Comparison of ENCODE assay signal across 1 cellular context in genomic region chr17:7687908-7688807, GRCh38.
TF ChIP-seq lines count a peak whose summit lies in the region.

Gene WRAP53, plus strand, starts transcription at chr17:7688477. Its CDS starts 172 bp downstream, at chr17:7688649.

TF ChIP-seq in HEK293, 187 proteins besides CTCF, POLR2A, EP300 and RAD21 (continued from another document and continues in another):
- TF ChIP-seq ZNF76 (tag by site-specific recombination; IDR thresholded peaks at IDR 0.05; ENCODE audit: borderline replicate concordance, low read depth) (peak; percentile 98), ZNF544 (tag by site-specific recombination; IDR thresholded peaks at IDR 0.05) (no peak), OSR2 (tag by site-specific recombination; IDR thresholded peaks at IDR 0.05) (no peak), ZBTB26 (tag by site-specific recombination; optimal IDR thresholded peaks at IDR 0.05) (peak; percentile 29), ZNF501 (tag by site-specific recombination; IDR thresholded peaks at IDR 0.05) (peak; percentile 24; the same call in 1 of the 2 replicates), ZNF600 (tag by site-specific recombination; IDR thresholded peaks at IDR 0.05) (peak; percentile 70), PRDM10 (tag by site-specific recombination; IDR thresholded peaks at IDR 0.05) (peak; percentile 56), ZFHX2 (tag by site-specific recombination; conservative IDR thresholded peaks at IDR 0.05) (peak; percentile 63), KLF8 (tag by site-specific recombination; IDR thresholded peaks at IDR 0.05) (peak; percentile 63; the same call in 1 of the 2 replicates), SP2 (tag by site-specific recombination; IDR thresholded peaks at IDR 0.05) (peak; percentile 75), ZFP69B (tag by site-specific recombination; IDR thresholded peaks at IDR 0.05) (0 out of 2 replicates have a peak, but pooled peaks have one; percentile 17), ZNF341 (tag by site-specific recombination; IDR thresholded peaks at IDR 0.05; ENCODE audit: low read depth) (peak; percentile 88), ZNF184 (tag by site-specific recombination; IDR thresholded peaks at IDR 0.05) (peak; percentile 38; the same call in 1 of the 2 replicates), ZNF335 (tag by site-specific recombination; conservative IDR thresholded peaks at IDR 0.05) (peak; percentile 92), ZNF776 (tag by site-specific recombination; IDR thresholded peaks at IDR 0.05; ENCODE audit: borderline replicate concordance) (no peak), ZNF677 (tag by site-specific recombination; IDR thresholded peaks at IDR 0.05) (0 out of 2 replicates have a peak, but pooled peaks have one; percentile 13), ZBTB6 (tag by site-specific recombination; IDR thresholded peaks at IDR 0.05) (peak; percentile 29; the same call in 1 of the 2 replicates), ZNF518A (tag by site-specific recombination; conservative IDR thresholded peaks at IDR 0.05; ENCODE audit: low read depth) (peak; percentile 54; the same call in 1 of the 2 replicates), ZNF488 (tag by site-specific recombination; IDR thresholded peaks at IDR 0.05) (no peak), ZNF394 (tag by site-specific recombination; IDR thresholded peaks at IDR 0.05; ENCODE audit: borderline replicate concordance) (no peak), ZNF580 (tag by site-specific recombination; IDR thresholded peaks at IDR 0.05) (peak; percentile 94), ZBTB20 (tag by site-specific recombination; IDR thresholded peaks at IDR 0.05) (peak; percentile 35; the same call in 1 of the 2 replicates), SP3 (tag by site-specific recombination; IDR thresholded peaks at IDR 0.05) (peak; percentile 54), ZBTB8A (tag by site-specific recombination; IDR thresholded peaks at IDR 0.05) (peak; percentile 31; the same call in 1 of the 2 replicates), EGR2 (tag by site-specific recombination; IDR thresholded peaks at IDR 0.05; ENCODE audit: low read depth) (peak; percentile 51; the same call in 1 of the 2 replicates), REST (tag by site-specific recombination; IDR thresholded peaks at IDR 0.05) (0 out of 2 replicates have a peak, but pooled peaks have one; percentile 19), ZBTB44 (tag by site-specific recombination; IDR thresholded peaks at IDR 0.05) (peak; percentile 67; the same call in 1 of the 2 replicates), ZBTB11 (tag by site-specific recombination; conservative IDR thresholded peaks at IDR 0.05; ENCODE audit: low read depth) (peak; percentile 71), ZNF423 (tag by site-specific recombination; IDR thresholded peaks at IDR 0.05) (no peak), ZEB2 (tag by site-specific recombination; IDR thresholded peaks at IDR 0.05) (peak; percentile 89), ZNF561 (tag by site-specific recombination; IDR thresholded peaks at IDR 0.05; ENCODE audit: borderline replicate concordance) (peak; percentile 22; the same call in 1 of the 2 replicates), PRDM1 (tag by site-specific recombination; IDR thresholded peaks at IDR 0.05) (peak; percentile 2; the same call in 1 of the 2 replicates), ZNF654 (tag by site-specific recombination; IDR thresholded peaks at IDR 0.05; ENCODE audit: low read depth) (peak; percentile 88), ZNF660 (tag by site-specific recombination; IDR thresholded peaks at IDR 0.05) (peak; percentile 70), ZNF221 (tag by site-specific recombination; IDR thresholded peaks at IDR 0.05; ENCODE audit: borderline replicate concordance) (no peak), ZNF2 (tag by site-specific recombination; IDR thresholded peaks at IDR 0.05) (peak; percentile 82)
